1 cellular context compared by ENCODE assay signal in genomic region chr18:23573020-23573419, GRCh38.
TF ChIP-seq lines count a peak whose summit lies in the region.

No MANE protein-coding gene starts in this region.

TF ChIP-seq in GM23338, 12 proteins besides CTCF, POLR2A, EP300 and RAD21 (continued from another document):
- TF ChIP-seq ZNF462 (CRISPR knock-in tag; IDR thresholded peaks at IDR 0.05) = no peak
- TF ChIP-seq CREB1 (CRISPR knock-in tag; IDR thresholded peaks at IDR 0.05; ENCODE audit: low read depth) = no peak
- no peak for TF ChIP-seq EZH2 (IDR thresholded peaks at IDR 0.05; ENCODE audit: low read depth, unreplicated experiment)
- TF ChIP-seq ZNF331 (CRISPR knock-in tag; IDR thresholded peaks at IDR 0.05; ENCODE audit: low read depth) = no peak
- no peak for TF ChIP-seq JUNB (IDR thresholded peaks at IDR 0.05; ENCODE audit: unreplicated experiment)
- TF ChIP-seq EZH2phosphoT487 (IDR thresholded peaks at IDR 0.05; ENCODE audit: unreplicated experiment) = no peak
- no peak for TF ChIP-seq POLR2AphosphoS5 (IDR thresholded peaks at IDR 0.05; ENCODE audit: low read depth)
- no peak for TF ChIP-seq STAT1 (IDR thresholded peaks at IDR 0.05; ENCODE audit: unreplicated experiment)
- TF ChIP-seq REST (IDR thresholded peaks at IDR 0.05; ENCODE audit: unreplicated experiment) = no peak
- no peak for TF ChIP-seq ZNF114 (CRISPR knock-in tag; IDR thresholded peaks at IDR 0.05)
